ENCODE assay signal across 31 cellular contexts in the genomic region with DNA sequence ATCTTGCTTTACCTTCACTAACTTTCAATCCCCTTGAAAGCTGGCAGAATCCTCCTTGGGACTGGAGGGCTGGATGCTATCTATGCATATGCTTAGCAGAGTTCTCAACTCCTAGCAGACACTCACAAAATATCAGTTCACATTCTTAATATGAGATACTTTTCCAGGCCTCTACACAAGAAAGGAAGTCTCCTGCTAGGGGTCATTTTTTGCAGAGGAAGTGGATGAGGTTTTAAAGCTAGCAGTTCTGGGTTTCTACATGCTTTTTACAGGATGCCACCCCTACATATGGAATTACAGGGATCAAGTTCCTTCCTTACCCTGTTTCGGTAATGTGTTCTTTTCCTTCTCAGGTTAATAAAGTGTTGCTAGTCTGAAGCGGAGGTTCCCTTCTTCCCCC.
"Had no signal": no experiment of that assay in that cellular context is flagged by ENCODE, and none has a peak within 500 bp of the region (broad histone marks: within the 10 kb centered on the region; RNA-seq: fewer than 3 reads in every experiment).

No MANE protein-coding gene starts in this region.

- H3K9me3 ChIP-seq: adrenal gland, body of pancreas, breast epithelium, SJSA1, SK-N-SH had no signal

- FAIRE-seq: astrocyte had no signal

- DNase-seq: activated CD4-positive, alpha-beta T cell treated with anti-CD3 and anti-CD28 coated beads for 36 hours; activated CD4-positive, alpha-beta T cell treated with anti-CD3 and anti-CD28 coated beads, Interleukin-2, amount 10 ng/mL, durations not matched to agents 7 days and 5 days; activated CD4-positive, alpha-beta T cell treated with anti-CD3 and anti-CD28 coated beads, Interleukin-2, amount 50 U/mL, for 48 hours; activated CD8-positive, alpha-beta T cell treated with anti-CD3 and anti-CD28 coated beads, Interleukin-2, amount 10 ng/mL, durations not matched to agents 7 days and 5 days; activated gamma-delta T cell treated with Interleukin-2 at 50 U/mL for 16 hours; activated naive CD4-positive, alpha-beta T cell treated with anti-CD3 and anti-CD28 coated beads for 36 hours; activated T-cell treated with anti-CD3 and anti-CD28 coated beads for 4 hours; activated T-cell treated with anti-CD3 and anti-CD28 coated beads, Interleukin-2, amount 50 U/mL, for 4 hours; adrenal gland; body of pancreas; MG63; NCI-H1048; NCI-H1105 treated with DMSO at 0.1 percent for 48 hours; NCI-H1436; NCI-H1694; NCI-H1930; NCI-H2081 treated with DMSO at 0.1 percent for 48 hours; NCI-H345; NCI-H524 treated with DMSO at 0.1 percent for 48 hours; NCI-H748 treated with DMSO at 0.1 percent for 48 hours; NK-92 treated with Interleukin-12 subunit alpha and Interleukin-12 subunit beta, amount 100 ng/mL, for 24 hours; OCI-M1; SHP77; SK-N-SH had no signal

- H3K4me3 ChIP-seq: adrenal gland, body of pancreas, breast epithelium, MG63, SJSA1 had no signal

- ATAC-seq: activated CD4-positive, alpha-beta T cell treated with anti-CD3 and anti-CD28 coated beads for 36 hours; activated CD4-positive, CD25-positive, alpha-beta regulatory T cell treated with anti-CD3 and anti-CD28 coated beads, Interleukin-2, amount 50 U/mL, for 24 hours; activated CD8-positive, alpha-beta T cell treated with anti-CD3 and anti-CD28 coated beads, Interleukin-2, amount 10 ng/mL, durations not matched to agents 7 days and 5 days; activated naive CD4-positive, alpha-beta T cell treated with anti-CD3 and anti-CD28 coated beads, Interleukin-2, amount 50 U/mL, for 72 hours; activated T-cell treated with anti-CD3 and anti-CD28 coated beads, Interleukin-2, amount 50 U/mL, for 4 hours; body of pancreas; Panc1; WTC11 had no signal

- H3K27me3 ChIP-seq: adrenal gland, body of pancreas, breast epithelium, MG63, SJSA1 had no signal

- H3K9ac ChIP-seq: SK-N-SH had no signal

- H3K27ac ChIP-seq: adrenal gland, body of pancreas, breast epithelium, SJSA1 had no signal

- H3K4me2 ChIP-seq: SK-N-SH had no signal

- H3K4me1 ChIP-seq: adrenal gland, body of pancreas, breast epithelium, SJSA1 had no signal

- H3K36me3 ChIP-seq: adrenal gland, breast epithelium, MG63, SJSA1 had no signal
